In genomic region chr2:42978175-42978886, GRCh38 we compare ENCODE assay signal across 1 cellular context.
TF ChIP-seq lines count a peak whose summit lies in the region.

No MANE protein-coding gene starts in this region.

TF ChIP-seq in HepG2, 621 proteins besides CTCF, POLR2A, EP300 and RAD21 (continued from another document and continues in another):
- TF ChIP-seq ZBED4 (CRISPR knock-in tag; IDR thresholded peaks at IDR 0.05; ENCODE audit: borderline replicate concordance) (peak; percentile 91), ZNF567 (CRISPR knock-in tag; IDR thresholded peaks at IDR 0.05; ENCODE audit: borderline replicate concordance) (no peak), ATAD3A (CRISPR knock-in tag; IDR thresholded peaks at IDR 0.05) (no peak), KAT8 (CRISPR knock-in tag; IDR thresholded peaks at IDR 0.05) (peak; percentile 87), ZEB1 (IDR thresholded peaks at IDR 0.05; ENCODE audit: insufficient replicate concordance, low read depth) (no peak), ZNF264 (CRISPR knock-in tag; IDR thresholded peaks at IDR 0.05) (peak; percentile 83), U2AF1 (optimal IDR thresholded peaks at IDR 0.05; ENCODE audit: low read depth, low read length) (peak; percentile 10), HMGXB3 (CRISPR knock-in tag; IDR thresholded peaks at IDR 0.05; ENCODE audit: borderline replicate concordance) (peak; percentile 62), ZNF296 (CRISPR knock-in tag; conservative IDR thresholded peaks at IDR 0.05) (peak; percentile 74; the same call in 1 of the 2 replicates), ZNF282 (IDR thresholded peaks at IDR 0.05; ENCODE audit: partially characterized antibody) (no peak), ZNF766 (CRISPR knock-in tag; IDR thresholded peaks at IDR 0.05; ENCODE audit: borderline replicate concordance) (peak; percentile 81), ERF (CRISPR knock-in tag; IDR thresholded peaks at IDR 0.05) (peak; percentile 89), MIXL1 (CRISPR knock-in tag; IDR thresholded peaks at IDR 0.05) (peak; percentile 98), THRA (CRISPR knock-in tag; IDR thresholded peaks at IDR 0.05; ENCODE audit: borderline replicate concordance) (peak; percentile 95; the same call in 1 of the 2 replicates), ZNF780A (CRISPR knock-in tag; IDR thresholded peaks at IDR 0.05) (no peak; the same call in 1 of the 2 replicates), RERE (CRISPR knock-in tag; IDR thresholded peaks at IDR 0.05; ENCODE audit: low read depth) (peak; percentile 88), U2AF2 (IDR thresholded peaks at IDR 0.05; ENCODE audit: low read depth, low read length) (no peak), KMT2A (CRISPR knock-in tag; IDR thresholded peaks at IDR 0.05) (peak; percentile 61), E2F1 (CRISPR knock-in tag; IDR thresholded peaks at IDR 0.05) (no peak), SP4 (CRISPR knock-in tag; IDR thresholded peaks at IDR 0.05) (peak; percentile 83), FOSL1 (CRISPR knock-in tag; IDR thresholded peaks at IDR 0.05; ENCODE audit: borderline replicate concordance) (no peak; the same call in 1 of the 2 replicates), FOXC1 (CRISPR knock-in tag; IDR thresholded peaks at IDR 0.05; ENCODE audit: borderline replicate concordance) (peak; percentile 81), ZNF749 (CRISPR knock-in tag; IDR thresholded peaks at IDR 0.05; ENCODE audit: borderline replicate concordance) (peak; percentile 93; the same call in 1 of the 2 replicates), ZSCAN22 (CRISPR knock-in tag; IDR thresholded peaks at IDR 0.05) (no peak; the same call in 1 of the 2 replicates), ZNF775 (CRISPR knock-in tag; IDR thresholded peaks at IDR 0.05; ENCODE audit: borderline replicate concordance) (peak; percentile 80), MTA1 (CRISPR knock-in tag; IDR thresholded peaks at IDR 0.05; ENCODE audit: borderline replicate concordance) (peak; percentile 95), ZNF781 (CRISPR knock-in tag; IDR thresholded peaks at IDR 0.05; ENCODE audit: borderline replicate concordance, not compliant biosample characterization) (peak; percentile 98), ONECUT2 (CRISPR knock-in tag; IDR thresholded peaks at IDR 0.05) (peak; percentile 50; the same call in 1 of the 2 replicates), AHR (CRISPR knock-in tag; IDR thresholded peaks at IDR 0.05) (no peak), IRF9 (CRISPR knock-in tag; IDR thresholded peaks at IDR 0.05; ENCODE audit: borderline replicate concordance) (peak; percentile 88; the same call in 1 of the 2 replicates), SP5 (CRISPR knock-in tag; IDR thresholded peaks at IDR 0.05; ENCODE audit: borderline replicate concordance, low read depth) (peak; percentile 69), PBX2 (CRISPR knock-in tag; IDR thresholded peaks at IDR 0.05) (peak; percentile 31; the same call in 1 of the 2 replicates), SUZ12 (IDR thresholded peaks at IDR 0.05; ENCODE audit: low read depth, low read length) (no peak), MEIS1 (CRISPR knock-in tag; IDR thresholded peaks at IDR 0.05; ENCODE audit: borderline replicate concordance) (peak; percentile 96), GLMP (CRISPR knock-in tag; IDR thresholded peaks at IDR 0.05; ENCODE audit: borderline replicate concordance) (no peak), RNF2 (conservative IDR thresholded peaks at IDR 0.05; ENCODE audit: low read depth) (no peak)
